Comparison of ENCODE assay signal across 1 cellular context in the genomic region with DNA sequence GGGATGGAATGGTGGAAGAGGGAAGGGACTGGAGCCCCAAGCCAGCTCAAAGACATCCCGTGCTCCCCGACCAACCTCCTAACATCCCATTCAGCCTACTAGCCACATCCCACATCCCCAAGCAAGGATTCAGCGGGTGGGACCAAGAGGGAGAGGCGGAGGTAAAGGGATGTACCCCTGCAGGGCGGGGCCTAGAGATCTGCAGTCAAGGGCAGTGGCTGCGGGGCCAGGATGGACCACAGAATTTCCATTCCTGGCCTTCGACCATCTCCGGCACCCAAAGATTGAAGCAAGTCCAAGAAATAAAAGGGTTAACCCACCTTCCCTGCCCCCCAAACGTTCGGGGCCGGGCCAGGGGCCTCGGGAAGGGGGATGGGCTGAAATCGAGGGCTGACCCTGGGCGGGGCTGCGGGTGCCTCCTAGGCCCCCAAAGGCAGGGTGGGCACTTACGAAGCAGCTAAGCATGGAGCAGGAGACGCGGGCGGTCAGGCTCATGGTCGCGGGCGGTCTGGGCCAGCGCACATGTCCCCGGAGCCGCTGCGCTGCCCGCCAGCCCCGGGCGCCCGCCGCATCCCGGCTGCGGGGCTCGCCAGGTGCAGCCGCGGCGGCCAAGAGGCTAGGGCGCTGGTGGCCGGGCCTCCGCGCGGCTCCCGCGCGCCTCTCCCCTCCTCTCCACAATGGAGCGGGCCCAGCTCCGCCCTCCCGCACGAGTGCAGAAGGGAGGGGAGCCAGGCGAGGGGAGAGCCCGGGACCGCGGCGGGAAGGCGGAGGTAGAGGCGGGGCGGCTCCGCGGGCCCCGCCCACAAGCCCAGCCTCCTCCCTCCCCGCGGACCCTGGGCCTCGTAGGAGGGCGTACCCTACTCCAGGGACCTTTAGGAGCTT.
TF ChIP-seq lines count a peak whose summit lies in the region.

A gene (minus strand): TSS at position 726 of the 882 bp plus-strand sequence. CDS start 231 bp downstream, at position 495.

TF ChIP-seq in HepG2, 621 proteins besides CTCF, POLR2A, EP300 and RAD21 (continued from another document and continues in another):
- TF ChIP-seq ZNF564 (CRISPR knock-in tag; IDR thresholded peaks at IDR 0.05) (no peak), ZNF34 (CRISPR knock-in tag; IDR thresholded peaks at IDR 0.05; ENCODE audit: borderline replicate concordance) (peak; percentile 84; the same call in 1 of the 2 replicates), HMG20A (CRISPR knock-in tag; IDR thresholded peaks at IDR 0.05; ENCODE audit: borderline replicate concordance) (peak; percentile 43; the same call in 1 of the 2 replicates), ZNF75D (CRISPR knock-in tag; IDR thresholded peaks at IDR 0.05; ENCODE audit: borderline replicate concordance) (no peak), ERF (CRISPR knock-in tag; IDR thresholded peaks at IDR 0.05) (0 out of 2 replicates have a peak, but pooled peaks have one; percentile 53), CHD4 (IDR thresholded peaks at IDR 0.05; ENCODE audit: borderline replicate concordance, low read length) (no peak), RBAK (CRISPR knock-in tag; IDR thresholded peaks at IDR 0.05) (no peak), HNF4A (CRISPR knock-in tag; IDR thresholded peaks at IDR 0.05) (no peak), RARA (CRISPR knock-in tag; IDR thresholded peaks at IDR 0.05) (no peak), SIX1 (CRISPR knock-in tag; IDR thresholded peaks at IDR 0.05; ENCODE audit: borderline replicate concordance) (no peak), ZNF589 (CRISPR knock-in tag; conservative IDR thresholded peaks at IDR 0.05) (no peak), SIN3A (IDR thresholded peaks at IDR 0.05; ENCODE audit: borderline replicate concordance, low read depth, low read length) (peak; percentile 69; the same call in 1 of the 2 replicates), ZSCAN31 (CRISPR knock-in tag; IDR thresholded peaks at IDR 0.05; ENCODE audit: low read depth) (peak; percentile 26; the same call in 1 of the 2 replicates), ZNF660 (CRISPR knock-in tag; IDR thresholded peaks at IDR 0.05; ENCODE audit: borderline replicate concordance, low read depth) (no peak), ATM (IDR thresholded peaks at IDR 0.05; ENCODE audit: borderline replicate concordance) (no peak), SP5 (CRISPR knock-in tag; IDR thresholded peaks at IDR 0.05; ENCODE audit: borderline replicate concordance, low read depth) (peak; percentile 94), PPARG (CRISPR knock-in tag; conservative IDR thresholded peaks at IDR 0.05) (0 out of 2 replicates have a peak, but pooled peaks have one; percentile 31), MLLT10 (CRISPR knock-in tag; IDR thresholded peaks at IDR 0.05) (no peak), ZNF331 (CRISPR knock-in tag; IDR thresholded peaks at IDR 0.05) (peak; percentile 32; the same call in 1 of the 2 replicates), ZNF468 (CRISPR knock-in tag; IDR thresholded peaks at IDR 0.05) (no peak), ZFY (CRISPR knock-in tag; IDR thresholded peaks at IDR 0.05) (peak; percentile 79), NR3C1 (CRISPR knock-in tag; IDR thresholded peaks at IDR 0.05) (no peak), ZNF790 (CRISPR knock-in tag; IDR thresholded peaks at IDR 0.05; ENCODE audit: borderline replicate concordance) (peak; percentile 51; the same call in 1 of the 2 replicates), ZBTB8A (CRISPR knock-in tag; IDR thresholded peaks at IDR 0.05; ENCODE audit: borderline replicate concordance, low read depth) (no peak), SALL1 (CRISPR knock-in tag; IDR thresholded peaks at IDR 0.05) (no peak; the same call in 1 of the 2 replicates)
- TF ChIP-seq, protein P1, sequence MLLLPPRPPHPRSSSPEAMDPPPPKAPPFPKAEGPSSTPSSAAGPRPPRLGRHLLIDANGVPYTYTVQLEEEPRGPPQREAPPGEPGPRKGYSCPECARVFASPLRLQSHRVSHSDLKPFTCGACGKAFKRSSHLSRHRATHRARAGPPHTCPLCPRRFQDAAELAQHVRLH (CRISPR knock-in tag; IDR thresholded peaks at IDR 0.05; ENCODE audit: borderline replicate concordance, low read depth): 0 out of 2 replicates have a peak, but pooled peaks have one; percentile 51
- TF ChIP-seq, protein P2, sequence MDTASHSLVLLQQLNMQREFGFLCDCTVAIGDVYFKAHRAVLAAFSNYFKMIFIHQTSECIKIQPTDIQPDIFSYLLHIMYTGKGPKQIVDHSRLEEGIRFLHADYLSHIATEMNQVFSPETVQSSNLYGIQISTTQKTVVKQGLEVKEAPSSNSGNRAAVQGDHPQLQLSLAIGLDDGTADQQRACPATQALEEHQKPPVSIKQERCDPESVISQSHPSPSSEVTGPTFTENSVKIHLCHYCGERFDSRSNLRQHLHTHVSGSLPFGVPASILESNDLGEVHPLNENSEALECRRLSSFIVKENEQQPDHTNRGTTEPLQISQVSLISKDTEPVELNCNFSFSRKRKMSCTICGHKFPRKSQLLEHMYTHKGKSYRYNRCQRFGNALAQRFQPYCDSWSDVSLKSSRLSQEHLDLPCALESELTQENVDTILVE (CRISPR knock-in tag; IDR thresholded peaks at IDR 0.05): no peak
- TF ChIP-seq, protein P3, sequence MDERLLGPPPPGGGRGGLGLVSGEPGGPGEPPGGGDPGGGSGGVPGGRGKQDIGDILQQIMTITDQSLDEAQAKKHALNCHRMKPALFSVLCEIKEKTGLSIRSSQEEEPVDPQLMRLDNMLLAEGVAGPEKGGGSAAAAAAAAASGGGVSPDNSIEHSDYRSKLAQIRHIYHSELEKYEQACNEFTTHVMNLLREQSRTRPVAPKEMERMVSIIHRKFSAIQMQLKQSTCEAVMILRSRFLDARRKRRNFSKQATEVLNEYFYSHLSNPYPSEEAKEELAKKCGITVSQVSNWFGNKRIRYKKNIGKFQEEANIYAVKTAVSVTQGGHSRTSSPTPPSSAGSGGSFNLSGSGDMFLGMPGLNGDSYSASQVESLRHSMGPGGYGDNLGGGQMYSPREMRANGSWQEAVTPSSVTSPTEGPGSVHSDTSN (CRISPR knock-in tag; IDR thresholded peaks at IDR 0.05): no peak
- TF ChIP-seq, protein P4, sequence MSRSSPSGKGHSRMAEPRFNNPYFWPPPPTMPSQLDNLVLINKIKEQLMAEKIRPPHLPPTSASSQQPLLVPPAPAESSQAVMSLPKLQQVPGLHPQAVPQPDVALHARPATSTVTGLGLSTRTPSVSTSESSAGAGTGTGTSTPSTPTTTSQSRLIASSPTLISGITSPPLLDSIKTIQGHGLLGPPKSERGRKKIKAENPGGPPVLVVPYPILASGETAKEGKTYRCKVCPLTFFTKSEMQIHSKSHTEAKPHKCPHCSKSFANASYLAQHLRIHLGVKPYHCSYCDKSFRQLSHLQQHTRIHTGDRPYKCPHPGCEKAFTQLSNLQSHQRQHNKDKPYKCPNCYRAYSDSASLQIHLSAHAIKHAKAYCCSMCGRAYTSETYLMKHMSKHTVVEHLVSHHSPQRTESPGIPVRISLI (CRISPR knock-in tag; IDR thresholded peaks at IDR 0.05; ENCODE audit: borderline replicate concordance): no peak
- TF ChIP-seq, protein P5, sequence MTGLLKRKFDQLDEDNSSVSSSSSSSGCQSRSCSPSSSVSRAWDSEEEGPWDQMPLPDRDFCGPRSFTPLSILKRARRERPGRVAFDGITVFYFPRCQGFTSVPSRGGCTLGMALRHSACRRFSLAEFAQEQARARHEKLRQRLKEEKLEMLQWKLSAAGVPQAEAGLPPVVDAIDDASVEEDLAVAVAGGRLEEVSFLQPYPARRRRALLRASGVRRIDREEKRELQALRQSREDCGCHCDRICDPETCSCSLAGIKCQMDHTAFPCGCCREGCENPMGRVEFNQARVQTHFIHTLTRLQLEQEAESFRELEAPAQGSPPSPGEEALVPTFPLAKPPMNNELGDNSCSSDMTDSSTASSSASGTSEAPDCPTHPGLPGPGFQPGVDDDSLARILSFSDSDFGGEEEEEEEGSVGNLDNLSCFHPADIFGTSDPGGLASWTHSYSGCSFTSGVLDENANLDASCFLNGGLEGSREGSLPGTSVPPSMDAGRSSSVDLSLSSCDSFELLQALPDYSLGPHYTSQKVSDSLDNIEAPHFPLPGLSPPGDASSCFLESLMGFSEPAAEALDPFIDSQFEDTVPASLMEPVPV (CRISPR knock-in tag; IDR thresholded peaks at IDR 0.05): no peak; the same call in 1 of the 2 replicates
- TF ChIP-seq, protein P6, sequence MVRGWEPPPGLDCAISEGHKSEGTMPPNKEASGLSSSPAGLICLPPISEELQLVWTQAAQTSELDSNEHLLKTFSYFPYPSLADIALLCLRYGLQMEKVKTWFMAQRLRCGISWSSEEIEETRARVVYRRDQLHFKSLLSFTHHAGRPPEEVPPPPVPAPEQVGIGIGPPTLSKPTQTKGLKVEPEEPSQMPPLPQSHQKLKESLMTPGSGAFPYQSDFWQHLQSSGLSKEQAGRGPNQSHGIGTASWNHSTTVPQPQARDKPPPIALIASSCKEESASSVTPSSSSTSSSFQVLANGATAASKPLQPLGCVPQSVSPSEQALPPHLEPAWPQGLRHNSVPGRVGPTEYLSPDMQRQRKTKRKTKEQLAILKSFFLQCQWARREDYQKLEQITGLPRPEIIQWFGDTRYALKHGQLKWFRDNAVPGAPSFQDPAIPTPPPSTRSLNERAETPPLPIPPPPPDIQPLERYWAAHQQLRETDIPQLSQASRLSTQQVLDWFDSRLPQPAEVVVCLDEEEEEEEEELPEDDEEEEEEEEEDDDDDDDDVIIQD (CRISPR knock-in tag; IDR thresholded peaks at IDR 0.05; ENCODE audit: low read depth): no peak
- TF ChIP-seq, protein P7, sequence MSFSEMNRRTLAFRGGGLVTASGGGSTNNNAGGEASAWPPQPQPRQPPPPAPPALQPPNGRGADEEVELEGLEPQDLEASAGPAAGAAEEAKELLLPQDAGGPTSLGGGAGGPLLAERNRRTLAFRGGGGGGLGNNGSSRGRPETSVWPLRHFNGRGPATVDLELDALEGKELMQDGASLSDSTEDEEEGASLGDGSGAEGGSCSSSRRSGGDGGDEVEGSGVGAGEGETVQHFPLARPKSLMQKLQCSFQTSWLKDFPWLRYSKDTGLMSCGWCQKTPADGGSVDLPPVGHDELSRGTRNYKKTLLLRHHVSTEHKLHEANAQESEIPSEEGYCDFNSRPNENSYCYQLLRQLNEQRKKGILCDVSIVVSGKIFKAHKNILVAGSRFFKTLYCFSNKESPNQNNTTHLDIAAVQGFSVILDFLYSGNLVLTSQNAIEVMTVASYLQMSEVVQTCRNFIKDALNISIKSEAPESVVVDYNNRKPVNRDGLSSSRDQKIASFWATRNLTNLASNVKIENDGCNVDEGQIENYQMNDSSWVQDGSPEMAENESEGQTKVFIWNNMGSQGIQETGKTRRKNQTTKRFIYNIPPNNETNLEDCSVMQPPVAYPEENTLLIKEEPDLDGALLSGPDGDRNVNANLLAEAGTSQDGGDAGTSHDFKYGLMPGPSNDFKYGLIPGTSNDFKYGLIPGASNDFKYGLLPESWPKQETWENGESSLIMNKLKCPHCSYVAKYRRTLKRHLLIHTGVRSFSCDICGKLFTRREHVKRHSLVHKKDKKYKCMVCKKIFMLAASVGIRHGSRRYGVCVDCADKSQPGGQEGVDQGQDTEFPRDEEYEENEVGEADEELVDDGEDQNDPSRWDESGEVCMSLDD (CRISPR knock-in tag; IDR thresholded peaks at IDR 0.05; ENCODE audit: borderline replicate concordance): no peak
- TF ChIP-seq, protein P8, sequence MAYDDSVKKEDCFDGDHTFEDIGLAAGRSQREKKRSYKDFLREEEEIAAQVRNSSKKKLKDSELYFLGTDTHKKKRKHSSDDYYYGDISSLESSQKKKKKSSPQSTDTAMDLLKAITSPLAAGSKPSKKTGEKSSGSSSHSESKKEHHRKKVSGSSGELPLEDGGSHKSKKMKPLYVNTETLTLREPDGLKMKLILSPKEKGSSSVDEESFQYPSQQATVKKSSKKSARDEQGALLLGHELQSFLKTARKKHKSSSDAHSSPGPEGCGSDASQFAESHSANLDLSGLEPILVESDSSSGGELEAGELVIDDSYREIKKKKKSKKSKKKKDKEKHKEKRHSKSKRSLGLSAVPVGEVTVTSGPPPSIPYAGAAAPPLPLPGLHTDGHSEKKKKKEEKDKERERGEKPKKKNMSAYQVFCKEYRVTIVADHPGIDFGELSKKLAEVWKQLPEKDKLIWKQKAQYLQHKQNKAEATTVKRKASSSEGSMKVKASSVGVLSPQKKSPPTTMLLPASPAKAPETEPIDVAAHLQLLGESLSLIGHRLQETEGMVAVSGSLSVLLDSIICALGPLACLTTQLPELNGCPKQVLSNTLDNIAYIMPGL (CRISPR knock-in tag; IDR thresholded peaks at IDR 0.05; ENCODE audit: borderline replicate concordance in 1 of 2, low read depth in 1 of 2): peak; percentile 37 to 57; a peak in 1 of 4 replicates
- TF ChIP-seq, protein P9, sequence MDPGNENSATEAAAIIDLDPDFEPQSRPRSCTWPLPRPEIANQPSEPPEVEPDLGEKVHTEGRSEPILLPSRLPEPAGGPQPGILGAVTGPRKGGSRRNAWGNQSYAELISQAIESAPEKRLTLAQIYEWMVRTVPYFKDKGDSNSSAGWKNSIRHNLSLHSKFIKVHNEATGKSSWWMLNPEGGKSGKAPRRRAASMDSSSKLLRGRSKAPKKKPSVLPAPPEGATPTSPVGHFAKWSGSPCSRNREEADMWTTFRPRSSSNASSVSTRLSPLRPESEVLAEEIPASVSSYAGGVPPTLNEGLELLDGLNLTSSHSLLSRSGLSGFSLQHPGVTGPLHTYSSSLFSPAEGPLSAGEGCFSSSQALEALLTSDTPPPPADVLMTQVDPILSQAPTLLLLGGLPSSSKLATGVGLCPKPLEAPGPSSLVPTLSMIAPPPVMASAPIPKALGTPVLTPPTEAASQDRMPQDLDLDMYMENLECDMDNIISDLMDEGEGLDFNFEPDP (CRISPR knock-in tag; conservative IDR thresholded peaks at IDR 0.05): no peak
- TF ChIP-seq, protein P10, sequence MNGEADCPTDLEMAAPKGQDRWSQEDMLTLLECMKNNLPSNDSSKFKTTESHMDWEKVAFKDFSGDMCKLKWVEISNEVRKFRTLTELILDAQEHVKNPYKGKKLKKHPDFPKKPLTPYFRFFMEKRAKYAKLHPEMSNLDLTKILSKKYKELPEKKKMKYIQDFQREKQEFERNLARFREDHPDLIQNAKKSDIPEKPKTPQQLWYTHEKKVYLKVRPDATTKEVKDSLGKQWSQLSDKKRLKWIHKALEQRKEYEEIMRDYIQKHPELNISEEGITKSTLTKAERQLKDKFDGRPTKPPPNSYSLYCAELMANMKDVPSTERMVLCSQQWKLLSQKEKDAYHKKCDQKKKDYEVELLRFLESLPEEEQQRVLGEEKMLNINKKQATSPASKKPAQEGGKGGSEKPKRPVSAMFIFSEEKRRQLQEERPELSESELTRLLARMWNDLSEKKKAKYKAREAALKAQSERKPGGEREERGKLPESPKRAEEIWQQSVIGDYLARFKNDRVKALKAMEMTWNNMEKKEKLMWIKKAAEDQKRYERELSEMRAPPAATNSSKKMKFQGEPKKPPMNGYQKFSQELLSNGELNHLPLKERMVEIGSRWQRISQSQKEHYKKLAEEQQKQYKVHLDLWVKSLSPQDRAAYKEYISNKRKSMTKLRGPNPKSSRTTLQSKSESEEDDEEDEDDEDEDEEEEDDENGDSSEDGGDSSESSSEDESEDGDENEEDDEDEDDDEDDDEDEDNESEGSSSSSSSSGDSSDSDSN (CRISPR knock-in tag; IDR thresholded peaks at IDR 0.05): peak; percentile 16; the same call in 1 of the 2 replicates
- TF ChIP-seq, protein P11, sequence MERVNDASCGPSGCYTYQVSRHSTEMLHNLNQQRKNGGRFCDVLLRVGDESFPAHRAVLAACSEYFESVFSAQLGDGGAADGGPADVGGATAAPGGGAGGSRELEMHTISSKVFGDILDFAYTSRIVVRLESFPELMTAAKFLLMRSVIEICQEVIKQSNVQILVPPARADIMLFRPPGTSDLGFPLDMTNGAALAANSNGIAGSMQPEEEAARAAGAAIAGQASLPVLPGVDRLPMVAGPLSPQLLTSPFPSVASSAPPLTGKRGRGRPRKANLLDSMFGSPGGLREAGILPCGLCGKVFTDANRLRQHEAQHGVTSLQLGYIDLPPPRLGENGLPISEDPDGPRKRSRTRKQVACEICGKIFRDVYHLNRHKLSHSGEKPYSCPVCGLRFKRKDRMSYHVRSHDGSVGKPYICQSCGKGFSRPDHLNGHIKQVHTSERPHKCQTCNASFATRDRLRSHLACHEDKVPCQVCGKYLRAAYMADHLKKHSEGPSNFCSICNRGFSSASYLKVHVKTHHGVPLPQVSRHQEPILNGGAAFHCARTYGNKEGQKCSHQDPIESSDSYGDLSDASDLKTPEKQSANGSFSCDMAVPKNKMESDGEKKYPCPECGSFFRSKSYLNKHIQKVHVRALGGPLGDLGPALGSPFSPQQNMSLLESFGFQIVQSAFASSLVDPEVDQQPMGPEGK (CRISPR knock-in tag; IDR thresholded peaks at IDR 0.05): peak; percentile 82; the same call in 1 of the 2 replicates
